In genomic region chr10:48981310-48981907, GRCh38 we compare ENCODE assay signal across 9 cellular contexts. TPM values are rescaled to one million over a fixed set of nuclear protein-coding genes. Genes with fewer than 3 reads are reported as not detected.
A peak's percentile ranks its signal among the peaks of the same experiment; 100 is the strongest.
DNase-seq lines count a peak whose midpoint lies in the region; ATAC-seq, FAIRE-seq and TF ChIP-seq lines count a peak whose summit lies in the region.
"Had no signal": no experiment of that assay in that cellular context is flagged by ENCODE, and none has a peak within 500 bp of the region (broad histone marks: within the 10 kb centered on the region; RNA-seq: fewer than 3 reads in every experiment).

No MANE protein-coding gene starts in this region.

- TF ChIP-seq CTCF in esophagus squamous epithelium (IDR thresholded peaks at IDR 0.05), result peak; percentile 66 to 83 (median 74)

- DNase-seq in activated effector memory CD4-positive, alpha-beta T cell treated with anti-CD3 and anti-CD28 coated beads, Interleukin-2, amount 50 U/mL, for 16 hours, result peak; percentile 76
- no peak for DNase-seq in activated effector memory CD4-positive, alpha-beta T cell treated with Interleukin-2 at 50 U/mL for 16 hours
- DNase-seq in NAMALWA (ENCODE audit: low spot score) (peak; percentile 45), esophagus squamous epithelium (lab: John Stamatoyannopoulos, UW) (no peak), urothelium cell line (ENCODE audit: low spot score) (peak; percentile 73)
- peak; percentile 54 for DNase-seq in activated CD4-positive, alpha-beta memory T cell treated with anti-CD3 and anti-CD28 coated beads, Interleukin-2, amount 10 ng/mL, durations not matched to agents 7 days and 5 days
- peak in 2 of 9 donors; percentile 8 to 43 for DNase-seq in naive thymus-derived CD4-positive, alpha-beta T cell

- no peak for TF ChIP-seq POLR2A in esophagus squamous epithelium (IDR thresholded peaks at IDR 0.05)

- no peaks in the 10 kb centered on the region for H3K36me3 Mint-ChIP-seq in activated CD4-positive, alpha-beta memory T cell treated with anti-CD3 and anti-CD28 coated beads, Interleukin-2, amount 10 ng/mL, durations not matched to agents 7 days and 5 days (ENCODE audit: low read depth)
- no peaks in the 10 kb centered on the region for H3K36me3 Mint-ChIP-seq in naive thymus-derived CD4-positive, alpha-beta T cell

- POLR2A ChIA-PET in activated CD4-positive, alpha-beta memory T cell treated with anti-CD3 and anti-CD28 coated beads, Interleukin-2, amount 10 ng/mL, durations not matched to agents 7 days and 5 days (lab: Charles Lee), result no interaction called here
- POLR2A ChIA-PET in naive thymus-derived CD4-positive, alpha-beta T cell (lab: Charles Lee), result no interaction called here

- 36 to 49% methylated on average over 6 to 12 of the region's 12 CpGs for WGBS in esophagus squamous epithelium, 2 donors

- H3K36me3 ChIP-seq in esophagus squamous epithelium, result no peaks in the 10 kb centered on the region
- no peaks in the 10 kb centered on the region for H3K36me3 ChIP-seq in naive thymus-derived CD4-positive, alpha-beta T cell (ENCODE audit: control insufficient read depth in 2 of 3, insufficient read depth in 3 of 3, low read length in 3 of 3)

- CTCF ChIA-PET in activated CD4-positive, alpha-beta memory T cell treated with anti-CD3 and anti-CD28 coated beads, Interleukin-2, amount 10 ng/mL, durations not matched to agents 7 days and 5 days (lab: Charles Lee), result interaction anchor here (1.0 to 1.6 kb wide), 5 partner anchors 119 to 531 kb away, joined by 3 to 8 read pairs (median 3); no protein-coding TSS in a partner anchor
- CTCF ChIA-PET in naive thymus-derived CD4-positive, alpha-beta T cell (lab: Charles Lee), result interaction anchor here (0.6 kb wide), 1 partner anchor 54 kb away, joined by 4 read pairs; no protein-coding TSS in a partner anchor

- no peaks in the 10 kb centered on the region for H3K9me3 ChIP-seq in esophagus squamous epithelium
- H3K9me3 ChIP-seq in naive thymus-derived CD4-positive, alpha-beta T cell (ENCODE audit: control insufficient read depth in 2 of 3, low read length in 3 of 3), result no peaks in the 10 kb centered on the region

- no peak overlapping the region for H3K27ac Mint-ChIP-seq in activated CD4-positive, alpha-beta memory T cell treated with anti-CD3 and anti-CD28 coated beads, Interleukin-2, amount 10 ng/mL, durations not matched to agents 7 days and 5 days
- no peak overlapping the region for H3K27ac Mint-ChIP-seq in naive thymus-derived CD4-positive, alpha-beta T cell

- no peaks in the 10 kb centered on the region for H3K27me3 ChIP-seq in esophagus squamous epithelium
- H3K27me3 ChIP-seq in naive thymus-derived CD4-positive, alpha-beta T cell (ENCODE audit: control insufficient read depth in 2 of 2, insufficient read depth in 2 of 2, low read length in 2 of 2), result no peaks in the 10 kb centered on the region

- FAIRE-seq in urothelium cell line (lab: Jason Lieb, UNC), result no peak
- FAIRE-seq: colon had no signal

- no peak overlapping the region for H3K4me3 ChIP-seq in esophagus squamous epithelium
- H3K4me3 ChIP-seq in naive thymus-derived CD4-positive, alpha-beta T cell (ENCODE audit: low read length), result no peak overlapping the region

- no peaks in the 10 kb centered on the region for H3K27me3 Mint-ChIP-seq in activated CD4-positive, alpha-beta memory T cell treated with anti-CD3 and anti-CD28 coated beads, Interleukin-2, amount 10 ng/mL, durations not matched to agents 7 days and 5 days
- H3K27me3 Mint-ChIP-seq in naive thymus-derived CD4-positive, alpha-beta T cell, result no peaks in the 10 kb centered on the region

- H3K4me1 Mint-ChIP-seq in activated CD4-positive, alpha-beta memory T cell treated with anti-CD3 and anti-CD28 coated beads, Interleukin-2, amount 10 ng/mL, durations not matched to agents 7 days and 5 days, result no peaks in the 10 kb centered on the region
- no peaks in the 10 kb centered on the region for H3K4me1 Mint-ChIP-seq in naive thymus-derived CD4-positive, alpha-beta T cell

- no peak overlapping the region for H3K4me3 Mint-ChIP-seq in activated CD4-positive, alpha-beta memory T cell treated with anti-CD3 and anti-CD28 coated beads, Interleukin-2, amount 10 ng/mL, durations not matched to agents 7 days and 5 days
- no peak overlapping the region for H3K4me3 Mint-ChIP-seq in naive thymus-derived CD4-positive, alpha-beta T cell

- H3K9me3 Mint-ChIP-seq in activated CD4-positive, alpha-beta memory T cell treated with anti-CD3 and anti-CD28 coated beads, Interleukin-2, amount 10 ng/mL, durations not matched to agents 7 days and 5 days, result no peaks in the 10 kb centered on the region
- peaks cover 0 to 1% (median 0%) of the 10 kb centered on the region in 11 donors for H3K9me3 Mint-ChIP-seq in naive thymus-derived CD4-positive, alpha-beta T cell

- ATAC-seq in naive thymus-derived CD4-positive, alpha-beta T cell, result peak; percentile 57
- ATAC-seq in HG03439 (IDR thresholded peaks at IDR 0.05; ENCODE audit: unreplicated experiment), result no peak

- H3K27ac ChIP-seq in esophagus squamous epithelium, result no peak overlapping the region
- H3K27ac ChIP-seq in naive thymus-derived CD4-positive, alpha-beta T cell (ENCODE audit: low read depth, low read length), result no peak overlapping the region

- peaks cover 0 to 3% (median 0%) of the 10 kb centered on the region in 3 donors for H3K4me1 ChIP-seq in esophagus squamous epithelium
- H3K4me1 ChIP-seq in naive thymus-derived CD4-positive, alpha-beta T cell (ENCODE audit: control insufficient read depth in 2 of 2, insufficient read depth in 2 of 2, low read length in 2 of 2), result no peaks in the 10 kb centered on the region

- intact Hi-C loops in esophagus squamous epithelium (cut with DNase I), result no loop called here
- intact Hi-C loops in naive thymus-derived CD4-positive, alpha-beta T cell (cut with micrococcal nuclease), result loop anchor here (1.0 to 2.0 kb wide), 3 partner anchors 183 to 531 kb away; no protein-coding TSS in a partner anchor

RNA-seq across cellular contexts. Expression of gene LRRC18, which starts 41.8 kb away (rescaled TPM):
- not detected for total RNA-seq in activated CD4-positive, alpha-beta memory T cell treated with anti-CD3 and anti-CD28 coated beads, Interleukin-2, amount 10 ng/mL, durations not matched to agents 7 days and 5 days
- under 1 TPM in 1 of 4 donors, not detected in 3; 0.19 TPM for total RNA-seq in esophagus squamous epithelium
- total RNA-seq in naive thymus-derived CD4-positive, alpha-beta T cell, result not detected
- not detected for polyA plus RNA-seq in naive thymus-derived CD4-positive, alpha-beta T cell

Comparison
In these comparisons a context has a peak if more than half of its experiments do, and no peak if none do; other contexts are left out.
1. DNase-seq: peak in activated effector memory CD4-positive, alpha-beta T cell treated with anti-CD3 and anti-CD28 coated beads, Interleukin-2, amount 50 U/mL, for 16 hours (single experiment), NAMALWA (single experiment), activated CD4-positive, alpha-beta memory T cell treated with anti-CD3 and anti-CD28 coated beads, Interleukin-2, amount 10 ng/mL, durations not matched to agents 7 days and 5 days (single experiment) and urothelium cell line (single experiment); none in activated effector memory CD4-positive, alpha-beta T cell treated with Interleukin-2 at 50 U/mL for 16 hours (single experiment) and esophagus squamous epithelium (single experiment).